Comparison of ENCODE assay signal across 9 cellular contexts in the genomic region with DNA sequence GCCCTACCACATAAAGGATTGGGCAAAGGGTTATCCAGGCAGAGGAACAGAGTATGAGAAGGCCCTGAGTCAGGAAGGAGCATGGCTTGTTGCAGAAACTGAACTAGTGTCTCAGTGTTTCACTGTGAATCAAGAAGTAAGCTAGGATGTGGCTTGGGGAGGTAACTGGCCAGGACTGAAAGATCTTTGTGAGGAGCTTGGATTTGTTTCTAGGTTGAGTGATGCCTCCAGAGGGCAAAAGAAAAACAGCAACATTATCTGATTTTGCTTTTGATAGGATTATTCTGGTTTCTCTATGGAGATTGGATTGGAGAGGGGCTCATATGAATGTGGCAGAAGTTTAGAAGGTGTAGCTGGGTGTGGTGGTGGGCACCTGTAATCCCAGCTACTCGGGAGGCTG.
DNase-seq lines count a peak whose midpoint lies in the region; ATAC-seq and TF ChIP-seq lines count a peak whose summit lies in the region.
"Had no signal": no experiment of that assay in that cellular context is flagged by ENCODE, and none has a peak within 500 bp of the region (broad histone marks: within the 10 kb centered on the region; RNA-seq: fewer than 3 reads in every experiment).

No MANE protein-coding gene starts in this region.

- ATAC-seq in HG02798 (IDR thresholded peaks at IDR 0.05; ENCODE audit: poor library complexity, unreplicated experiment) (peak; percentile 37), GM21447 (IDR thresholded peaks at IDR 0.05; ENCODE audit: unreplicated experiment) (no peak)

- no peak overlapping the region for H2BK5ac ChIP-seq in mesenchymal stem cell (ENCODE audit: low read depth, low read length, poor library complexity, severe bottlenecking)

- WGBS in mesenchymal stem cell = no CpG with 5 or more reads among the region's 1 CpG

- no peak overlapping the region for H3K23ac ChIP-seq in mesenchymal stem cell (ENCODE audit: low read length in 2 of 2)

- no peak overlapping the region for H2BK12ac ChIP-seq in mesenchymal stem cell (ENCODE audit: low read length in 2 of 2)

- POLR2A ChIA-PET in GM10248 (lab: Yijun Ruan, JAX) = no interaction called here

- no peak overlapping the region for H4K8ac ChIP-seq in mesenchymal stem cell (ENCODE audit: low read length)

- no peak overlapping the region for H2BK120ac ChIP-seq in mesenchymal stem cell (ENCODE audit: low read depth, low read length)

- H3K9me3 ChIP-seq in mesenchymal stem cell (ENCODE audit: control insufficient read depth, low read length) = no peaks in the 10 kb centered on the region

- no peak overlapping the region for H2BK15ac ChIP-seq in mesenchymal stem cell (ENCODE audit: low read depth, poor library complexity, severe bottlenecking)

- H3K4me2 ChIP-seq in mesenchymal stem cell (ENCODE audit: low read length, poor library complexity, severe bottlenecking) = no peak overlapping the region

- DNase-seq in GM10248 (ENCODE audit: extremely low spot score) (peak; percentile 9), SW 1271 (lab: John Stamatoyannopoulos, UW) (peak; percentile 44 to 62), mesenchymal stem cell (peak; percentile 6), cortex of kidney (lab: John Stamatoyannopoulos, UW) (no peak), NCI-H1105 treated with DMSO at 0.1 percent for 48 hours (lab: John Stamatoyannopoulos, UW) (no peak)
- DNase-seq in effector CD4-positive, alpha-beta T cell = no peak
- DNase-seq: T1000 had no signal

- no peak overlapping the region for H3K14ac ChIP-seq in mesenchymal stem cell (ENCODE audit: low read length in 2 of 2)

- no peaks in the 10 kb centered on the region for H3K27me3 ChIP-seq in mesenchymal stem cell (ENCODE audit: control insufficient read depth in 1 of 2, insufficient read depth in 1 of 2, low read length in 2 of 2)

- H4K91ac ChIP-seq in mesenchymal stem cell (ENCODE audit: low read length) = no peak overlapping the region

- no peaks in the 10 kb centered on the region for H3K79me1 ChIP-seq in mesenchymal stem cell (replicated peaks; ENCODE audit: low read length, poor library complexity, severe bottlenecking)

- H2AFZ ChIP-seq in mesenchymal stem cell (ENCODE audit: low read depth, low read length) = no peak overlapping the region

- no peak overlapping the region for H3K27ac ChIP-seq in mesenchymal stem cell (ENCODE audit: low read length, poor library complexity, severe bottlenecking)

- H3K4ac ChIP-seq in mesenchymal stem cell (ENCODE audit: low read depth in 1 of 2, low read length in 2 of 2) = no peak overlapping the region

- no peaks in the 10 kb centered on the region for H3K4me1 ChIP-seq in mesenchymal stem cell (ENCODE audit: control insufficient read depth, insufficient read depth, low read depth, low read length)

- no peaks in the 10 kb centered on the region for H3K36me3 ChIP-seq in mesenchymal stem cell (ENCODE audit: control insufficient read depth in 1 of 2, insufficient read depth in 2 of 2, low read depth in 1 of 2, low read length in 2 of 2)

- H3K18ac ChIP-seq in mesenchymal stem cell (ENCODE audit: low read depth in 1 of 2, low read length in 2 of 2) = no peak overlapping the region

- H2AK5ac ChIP-seq in mesenchymal stem cell (ENCODE audit: low read length, severe bottlenecking) = no peak overlapping the region

- no peak for TF ChIP-seq CTCF in GM10248 (IDR thresholded peaks at IDR 0.05; ENCODE audit: control extremely low read depth, extremely low read depth, low read depth, missing control alignments)

- H3K9ac ChIP-seq in mesenchymal stem cell (ENCODE audit: low read length) = no peak overlapping the region

- no peak overlapping the region for H3K4me3 ChIP-seq in mesenchymal stem cell (ENCODE audit: insufficient read depth in 1 of 2, low read depth in 1 of 2, low read length in 2 of 2)

- CTCF ChIA-PET in GM10248 (lab: Yijun Ruan, JAX) = interaction anchor here (0.9 to 2.6 kb wide), 20 partner anchors 9 to 677 kb away, joined by 3 to 17 read pairs (median 4); partner anchors contain the start of gene HDAC9

Comparison
In these comparisons a context has a peak if more than half of its experiments do, and no peak if none do; other contexts are left out.
1. DNase-seq: peak in GM10248 (single experiment), SW 1271 (2 of 2) and mesenchymal stem cell (single experiment); none in cortex of kidney (single experiment), effector CD4-positive, alpha-beta T cell (single experiment) and NCI-H1105 treated with DMSO at 0.1 percent for 48 hours (single experiment).